8 cellular contexts compared by ENCODE assay signal in genomic region chr20:41692479-41693135, GRCh38.
DNase-seq lines count a peak whose midpoint lies in the region; ATAC-seq and TF ChIP-seq lines count a peak whose summit lies in the region.

No MANE protein-coding gene starts in this region.

- no peaks in the 10 kb centered on the region for H3K4me1 ChIP-seq in aorta (ENCODE audit: control insufficient read depth in 1 of 2, insufficient read depth in 2 of 2, low read length in 2 of 2)

- TF ChIP-seq CTCF in GM06990 (IDR thresholded peaks at IDR 0.05; ENCODE audit: insufficient read depth, low read length, poor library complexity, severe bottlenecking) (no peak), HFFc6 (IDR thresholded peaks at IDR 0.05) (no peak), NB4 (IDR thresholded peaks at IDR 0.05; ENCODE audit: low read depth, low read length) (no peak), astrocyte of the cerebellum (IDR thresholded peaks at IDR 0.05; ENCODE audit: low read depth, low read length, missing control alignments) (no peak)

- no peaks in the 10 kb centered on the region for H3K9me3 Mint-ChIP-seq in HFFc6
- no peaks in the 10 kb centered on the region for H3K9me3 Mint-ChIP-seq in T-helper 2 cell treated with Interferon-gamma antibody and Interleukin-4, amounts not matched to agents 5 μg/mL and 100 μg/mL, for 36 hours

- H3K4me3 ChIP-seq in GM06990 (replicated peaks; ENCODE audit: low read depth, low read length), result peak overlapping the region; percentile 73
- peak overlapping the region; percentile 82 for H3K4me3 ChIP-seq in NB4 (ENCODE audit: low read depth, low read length)
- H3K4me3 ChIP-seq in astrocyte of the cerebellum (ENCODE audit: low read depth, low read length), result peak overlapping the region; percentile 55
- peak overlapping the region; percentile 79 to 89 for H3K4me3 ChIP-seq in aorta (ENCODE audit: low read length in 2 of 2)

- H3K4me1 Mint-ChIP-seq in HFFc6 (ENCODE audit: low read depth), result peaks cover 17% of the 10 kb centered on the region
- peaks cover 16% of the 10 kb centered on the region for H3K4me1 Mint-ChIP-seq in T-helper 2 cell treated with Interferon-gamma antibody and Interleukin-4, amounts not matched to agents 5 μg/mL and 100 μg/mL, for 36 hours (ENCODE audit: low read depth)

- in situ Hi-C loops in astrocyte of the cerebellum (cut with HindIII; ENCODE audit: low sequenced_read_pairs), result no loop called here

- H3K9me3 ChIP-seq in aorta (ENCODE audit: control insufficient read depth, low read length), result no peaks in the 10 kb centered on the region

- intact Hi-C loops in aorta (cut with DNase I), result loop anchor here (5.0 to 10.0 kb wide), 3 partner anchors 55 to 218 kb away; no protein-coding TSS in a partner anchor

- peak; percentile 88 for ATAC-seq in aorta (ENCODE audit: low FRiP score)

- 3 to 5% methylated on average over 29 of the region's 29 CpGs for WGBS in aorta, 2 donors

- H3K36me3 Mint-ChIP-seq in HFFc6 (ENCODE audit: low read depth), result no peaks in the 10 kb centered on the region
- peaks cover 1% of the 10 kb centered on the region for H3K36me3 Mint-ChIP-seq in T-helper 2 cell treated with Interferon-gamma antibody and Interleukin-4, amounts not matched to agents 5 μg/mL and 100 μg/mL, for 36 hours (ENCODE audit: low read depth)

- H3K4me3 Mint-ChIP-seq in HFFc6, result peak overlapping the region; percentile 92
- H3K4me3 Mint-ChIP-seq in T-helper 2 cell treated with Interferon-gamma antibody and Interleukin-4, amounts not matched to agents 5 μg/mL and 100 μg/mL, for 36 hours, result peak overlapping the region; percentile 97

- peak overlapping the region; percentile 71 to 83 for H3K27ac ChIP-seq in aorta (ENCODE audit: low read depth in 1 of 2, low read length in 2 of 2)

- peak; percentile 32 for TF ChIP-seq POLR2A in NB4 (IDR thresholded peaks at IDR 0.05; ENCODE audit: extremely low read depth, insufficient read length)

- DNase-seq in GM06990 (ENCODE audit: extremely low read depth, insufficient read length), result peak; percentile 83
- no peak for DNase-seq in HFFc6
- DNase-seq in NB4 (ENCODE audit: low read depth), result peak; percentile 94
- peak; percentile 67 for DNase-seq in T-helper 2 cell treated with Interferon-gamma antibody and Interleukin-4, amounts not matched to agents 5 μg/mL and 100 μg/mL, for 36 hours (ENCODE audit: low spot score)
- DNase-seq in astrocyte of the cerebellum (ENCODE audit: low read depth), result peak; percentile 5
- DNase-seq in hippocampal formation (lab: John Stamatoyannopoulos, UW), result peak; percentile 77 to 79
- peak; percentile 50 for DNase-seq in renal cortical epithelial cell (ENCODE audit: low read depth)
- DNase-seq in aorta, result peak; percentile 91 to 92

- H3K36me3 ChIP-seq in GM06990 (ENCODE audit: control insufficient read depth, insufficient read depth, low read length), result no peaks in the 10 kb centered on the region
- H3K36me3 ChIP-seq in aorta (ENCODE audit: control insufficient read depth in 1 of 2, insufficient read depth in 2 of 2, low read length in 1 of 2), result no peaks in the 10 kb centered on the region

- peak overlapping the region; percentile 54 for H3K27ac Mint-ChIP-seq in HFFc6
- peak overlapping the region; percentile 97 for H3K27ac Mint-ChIP-seq in T-helper 2 cell treated with Interferon-gamma antibody and Interleukin-4, amounts not matched to agents 5 μg/mL and 100 μg/mL, for 36 hours

- H3K27me3 ChIP-seq in GM06990 (replicated peaks; ENCODE audit: control insufficient read depth, insufficient read depth, low read length) (no peaks in the 10 kb centered on the region; the same call in 1 of the 2 replicates), aorta (ENCODE audit: control insufficient read depth in 1 of 2, insufficient read depth in 2 of 2, low read length in 1 of 2) (no peaks in the 10 kb centered on the region)

- peaks cover 8% of the 10 kb centered on the region for H3K27me3 Mint-ChIP-seq in HFFc6 (ENCODE audit: insufficient read depth)
- H3K27me3 Mint-ChIP-seq in T-helper 2 cell treated with Interferon-gamma antibody and Interleukin-4, amounts not matched to agents 5 μg/mL and 100 μg/mL, for 36 hours (ENCODE audit: low read depth), result peaks cover under 1% of the 10 kb centered on the region
